ENCODE assay signal across 1 cellular context in genomic region chr1:204302769-204303168, GRCh38.
TF ChIP-seq lines count a peak whose summit lies in the region.

No MANE protein-coding gene starts in this region.

TF ChIP-seq in H1, 55 proteins besides CTCF, POLR2A, EP300 and RAD21:
- no peak for TF ChIP-seq BCL11A (IDR thresholded peaks at IDR 0.05; ENCODE audit: low read depth in 2 of 2, low read length in 2 of 2)
- TF ChIP-seq RXRA (IDR thresholded peaks at IDR 0.05; ENCODE audit: insufficient read depth, low read depth, low read length): no peak
- no peak for TF ChIP-seq TBP (IDR thresholded peaks at IDR 0.05; ENCODE audit: low read depth, low read length)
- no peak for TF ChIP-seq SIN3A (conservative IDR thresholded peaks at IDR 0.05 in 1 of 2, IDR thresholded peaks at IDR 0.05 in 1 of 2; ENCODE audit: low read depth in 1 of 2, low read length in 2 of 2)
- TF ChIP-seq SIRT6 (IDR thresholded peaks at IDR 0.05; ENCODE audit: low read length): no peak
- no peak for TF ChIP-seq SP4 (IDR thresholded peaks at IDR 0.05; ENCODE audit: low read length)
